Comparison of ENCODE assay signal across 8 cellular contexts in the genomic region with DNA sequence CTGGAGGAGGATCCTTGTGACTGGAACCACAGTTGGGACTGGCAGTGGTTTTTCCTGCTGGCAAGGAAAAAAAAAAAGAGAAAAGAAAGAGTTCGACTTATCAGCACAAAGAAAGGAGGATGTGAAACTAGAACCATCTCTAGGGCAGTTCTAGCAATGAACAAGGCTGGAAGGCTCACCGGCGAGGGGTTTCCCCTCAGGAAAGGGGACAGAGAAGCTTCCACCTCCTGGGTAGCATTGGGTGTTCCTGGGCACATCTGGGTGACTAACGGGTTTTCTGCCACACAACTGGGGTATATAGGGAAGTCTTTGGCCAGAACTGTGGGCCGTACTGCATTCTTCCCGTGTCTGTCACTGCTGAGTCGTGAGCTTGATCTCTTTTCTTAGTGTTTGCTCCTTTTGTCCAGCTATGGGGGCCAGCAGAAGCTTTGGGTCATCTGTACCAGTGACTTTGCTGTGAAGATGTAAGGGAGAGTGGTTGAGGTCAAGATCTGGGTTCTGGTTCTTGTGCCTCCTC.
DNase-seq lines count a peak whose midpoint lies in the region; ATAC-seq and TF ChIP-seq lines count a peak whose summit lies in the region.

No MANE protein-coding gene starts in this region.

- no peaks in the 10 kb centered on the region for H3K27me3 ChIP-seq in Panc1 (ENCODE audit: control insufficient read depth, insufficient read depth, low read length)
- no peaks in the 10 kb centered on the region for H3K27me3 ChIP-seq in upper lobe of right lung

- peak; percentile 72 for DNase-seq in activated effector memory CD4-positive, alpha-beta T cell treated with anti-CD3 and anti-CD28 coated beads, Interleukin-2, amount 50 U/mL, for 16 hours
- DNase-seq in activated effector memory CD4-positive, alpha-beta T cell treated with Interleukin-2 at 50 U/mL for 16 hours: no peak
- DNase-seq in Panc1 (ENCODE audit: low read depth, low spot score): no peak
- no peak for DNase-seq in upper lobe of right lung
- DNase-seq in hippocampal formation (lab: John Stamatoyannopoulos, UW): no peak
- DNase-seq in 8988T: no peak

- H3K9me3 ChIP-seq in Panc1 (ENCODE audit: control insufficient read depth, insufficient read depth, low read depth, low read length): no peaks in the 10 kb centered on the region
- no peaks in the 10 kb centered on the region for H3K9me3 ChIP-seq in upper lobe of right lung

- no peak overlapping the region for H3K27ac ChIP-seq in Panc1 (ENCODE audit: low read length)
- H3K27ac ChIP-seq in upper lobe of right lung: no peak overlapping the region

- ATAC-seq in HG02943 (IDR thresholded peaks at IDR 0.05; ENCODE audit: low read depth, unreplicated experiment) (peak; percentile 67), Panc1 (peak; percentile 7; the same call in 1 of the 2 replicates), esophagus mucosa (peak; percentile 24), upper lobe of right lung (peak; percentile 4)

- in situ Hi-C loops in Panc1 (cut with HindIII; ENCODE audit: low pct_unique_long_range_greater_than_20kb, low sequenced_read_pairs): no loop called here

- CTCF ChIA-PET in Panc1 (lab: Charles Lee): interaction anchor here (0.7 kb wide), 1 partner anchor 266 kb away, joined by 3 read pairs; no protein-coding TSS in a partner anchor

- intact Hi-C loops in Panc1 (cut with micrococcal nuclease; ENCODE audit: unreplicated experiment): no loop called here
- intact Hi-C loops in upper lobe of right lung (cut with DNase I): no loop called here

- H3K4me3 ChIP-seq in Panc1 (ENCODE audit: low read depth in 2 of 2, low read length in 2 of 2) (no peak overlapping the region), upper lobe of right lung (no peak overlapping the region)

- TF ChIP-seq CTCF in Panc1 (IDR thresholded peaks at IDR 0.05) (no peak), upper lobe of right lung (IDR thresholded peaks at IDR 0.05) (no peak)

- peaks cover 22% of the 10 kb centered on the region for H3K4me1 ChIP-seq in Panc1 (ENCODE audit: control insufficient read depth, insufficient read depth, low read length)
- H3K4me1 ChIP-seq in upper lobe of right lung: peaks cover 21% of the 10 kb centered on the region

- no TSS peak for BruUV-seq in Panc1 (replicated peaks; lab: Mats Ljungman, UMichigan)

- H3K36me3 ChIP-seq in Panc1 (ENCODE audit: control insufficient read depth, insufficient read depth, low read length): no peaks in the 10 kb centered on the region
- H3K36me3 ChIP-seq in upper lobe of right lung: no peaks in the 10 kb centered on the region

- POLR2A ChIA-PET in Panc1 (lab: Charles Lee): interaction anchor here (0.6 to 1.0 kb wide), 3 partner anchors 29 to 125 kb away, joined by 3 to 13 read pairs (median 11); no protein-coding TSS in a partner anchor

Comparison
In these comparisons a context has a peak if more than half of its experiments do, and no peak if none do; other contexts are left out.
1. ATAC-seq: peak in every context shown above with its lines; median percentile 67 in HG02943; 24 in esophagus mucosa; 7 in Panc1; 4 in upper lobe of right lung.